Comparison of ENCODE assay signal across 13 cellular contexts in genomic region chrX:102840871-102841705, GRCh38.
DNase-seq lines count a peak whose midpoint lies in the region; ATAC-seq and TF ChIP-seq lines count a peak whose summit lies in the region.
"Had no signal": no experiment of that assay in that cellular context is flagged by ENCODE, and none has a peak within 500 bp of the region (broad histone marks: within the 10 kb centered on the region; RNA-seq: fewer than 3 reads in every experiment).

No MANE protein-coding gene starts in this region.

- POLR2A ChIA-PET in HEK293T (lab: Yijun Ruan, JAX): no interaction called here

- CTCF ChIA-PET in HEK293T (lab: Yijun Ruan, JAX): no interaction called here

- peak; percentile 4 for TF ChIP-seq CTCF in RWPE2 (IDR thresholded peaks at IDR 0.05; ENCODE audit: poor library complexity, severe bottlenecking)
- no peak for TF ChIP-seq CTCF in hepatocyte (IDR thresholded peaks at IDR 0.05; ENCODE audit: poor library complexity)

- H3K9me3 ChIP-seq in RWPE2 (ENCODE audit: severe bottlenecking) (no peaks in the 10 kb centered on the region), hepatocyte (ENCODE audit: low read depth) (no peaks in the 10 kb centered on the region)
- H3K9me3 ChIP-seq: SJCRH30, uterus had no signal

- no peaks in the 10 kb centered on the region for H3K27me3 ChIP-seq in RWPE2 (ENCODE audit: insufficient read depth, poor library complexity, severe bottlenecking)
- H3K27me3 ChIP-seq in hepatocyte: no peaks in the 10 kb centered on the region
- H3K27me3 ChIP-seq: SJCRH30, uterus had no signal

- no peak overlapping the region for H3K4me2 ChIP-seq in hepatocyte

- no peak overlapping the region for H3K27ac ChIP-seq in RWPE2 (ENCODE audit: poor library complexity, severe bottlenecking)
- no peak overlapping the region for H3K27ac ChIP-seq in hepatocyte
- H3K27ac ChIP-seq: SJCRH30, uterus had no signal

- ATAC-seq in RWPE2 (ENCODE audit: low read depth): peak; percentile 53; the same call in 2 of the 3 replicates
- ATAC-seq in GM18907 (IDR thresholded peaks at IDR 0.05; ENCODE audit: unreplicated experiment): no peak

- H3K4me1 ChIP-seq in RWPE2 (ENCODE audit: insufficient read depth, poor library complexity, severe bottlenecking) (no peaks in the 10 kb centered on the region), hepatocyte (ENCODE audit: insufficient read depth) (no peaks in the 10 kb centered on the region)
- H3K4me1 ChIP-seq: SJCRH30, uterus had no signal

- H3K79me2 ChIP-seq in hepatocyte: no peaks in the 10 kb centered on the region

- 56% methylated on average over 6 of the region's 6 CpGs for WGBS in hepatocyte (ENCODE audit: low lambda C conversion rate, missing lambda C conversion rate)

- H2AFZ ChIP-seq in hepatocyte: no peak overlapping the region

- no peaks in the 10 kb centered on the region for H4K20me1 ChIP-seq in hepatocyte (ENCODE audit: insufficient read depth, poor library complexity, severe bottlenecking)

- H3K4me3 ChIP-seq in RWPE2 (ENCODE audit: severe bottlenecking) (no peak overlapping the region), hepatocyte (no peak overlapping the region)
- H3K4me3 ChIP-seq: SJCRH30, uterus had no signal

- no peaks in the 10 kb centered on the region for H3K9me2 ChIP-seq in hepatocyte (replicated peaks; ENCODE audit: insufficient read depth)

- H3K36me3 ChIP-seq in RWPE2 (ENCODE audit: low read depth): no peaks in the 10 kb centered on the region
- H3K36me3 ChIP-seq in hepatocyte (replicated peaks; ENCODE audit: insufficient read depth, low read depth): no peaks in the 10 kb centered on the region
- H3K36me3 ChIP-seq: SJCRH30, uterus had no signal

- DNase-seq in CD1c-positive myeloid dendritic cell (ENCODE audit: extremely low spot score): peak; percentile 9
- peak; percentile 52 for DNase-seq in HEK293T (ENCODE audit: extremely low spot score)
- no peak for DNase-seq in RWPE2 (ENCODE audit: low spot score)
- peak; percentile 11 for DNase-seq in hepatocyte (ENCODE audit: low spot score)
- no peak for DNase-seq in OCI-M2 (lab: John Stamatoyannopoulos, UW; ENCODE audit: unreplicated experiment)
- DNase-seq in activated naive CD4-positive, alpha-beta T cell treated with Interleukin-2 at 50 U/mL for 16 hours: no peak
- no peak for DNase-seq in activated gamma-delta T cell treated with Interleukin-2 at 50 U/mL for 16 hours
- DNase-seq: DMS79, hypothalamus, NCI-H1417 treated with DMSO at 0.1 percent for 48 hours, uterus had no signal

TF ChIP-seq in HEK293T, 16 proteins besides CTCF, POLR2A, EP300 and RAD21:
- TF ChIP-seq, protein P1, sequence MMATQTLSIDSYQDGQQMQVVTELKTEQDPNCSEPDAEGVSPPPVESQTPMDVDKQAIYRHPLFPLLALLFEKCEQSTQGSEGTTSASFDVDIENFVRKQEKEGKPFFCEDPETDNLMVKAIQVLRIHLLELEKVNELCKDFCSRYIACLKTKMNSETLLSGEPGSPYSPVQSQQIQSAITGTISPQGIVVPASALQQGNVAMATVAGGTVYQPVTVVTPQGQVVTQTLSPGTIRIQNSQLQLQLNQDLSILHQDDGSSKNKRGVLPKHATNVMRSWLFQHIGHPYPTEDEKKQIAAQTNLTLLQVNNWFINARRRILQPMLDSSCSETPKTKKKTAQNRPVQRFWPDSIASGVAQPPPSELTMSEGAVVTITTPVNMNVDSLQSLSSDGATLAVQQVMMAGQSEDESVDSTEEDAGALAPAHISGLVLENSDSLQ (IDR thresholded peaks at IDR 0.05): no peak
- TF ChIP-seq SUZ12 (IDR thresholded peaks at IDR 0.05) (no peak), L3MBTL2 (conservative IDR thresholded peaks at IDR 0.05) (no peak), FOXM1 (IDR thresholded peaks at IDR 0.05; ENCODE audit: borderline replicate concordance) (no peak), LEF1 (IDR thresholded peaks at IDR 0.05; ENCODE audit: borderline replicate concordance) (no peak)
TF ChIP-seq in HEK293T: peak in this region for 0.

Comparison
In these comparisons a context has a peak if more than half of its experiments do, and no peak if none do; other contexts are left out.
1. DNase-seq: peak in CD1c-positive myeloid dendritic cell (single experiment), HEK293T (single experiment) and hepatocyte (single experiment); none in RWPE2 (single experiment), OCI-M2 (single experiment), activated naive CD4-positive, alpha-beta T cell treated with Interleukin-2 at 50 U/mL for 16 hours (single experiment) and activated gamma-delta T cell treated with Interleukin-2 at 50 U/mL for 16 hours (single experiment).